In genomic region chr13:24349778-24350664, GRCh38 we compare ENCODE assay signal across 6 cellular contexts. TPM values are rescaled to one million over a fixed set of nuclear protein-coding genes. Genes with fewer than 3 reads are reported as not detected.
"Had no signal": no experiment of that assay in that cellular context is flagged by ENCODE, and none has a peak within 500 bp of the region (broad histone marks: within the 10 kb centered on the region; RNA-seq: fewer than 3 reads in every experiment).

No MANE protein-coding gene starts in this region.

RNA-seq across cellular contexts. Expression of gene C1QTNF9, which starts 40.6 kb away (rescaled TPM):
- total RNA-seq: activated CD4-positive, alpha-beta memory T cell treated with anti-CD3 and anti-CD28 coated beads, Interleukin-2, amount 10 ng/mL, durations not matched to agents 7 days and 5 days; activated naive CD8-positive, alpha-beta T cell treated with anti-CD3 and anti-CD28 coated beads, Interleukin-2, amount 10 ng/mL, durations not matched to agents 7 days and 5 days; ascending aorta; LHCN-M2; M059J had no signal
- polyA plus RNA-seq: IgD-negative memory B cell had no signal
